Comparison of ENCODE assay signal across 22 cellular contexts in the genomic region with DNA sequence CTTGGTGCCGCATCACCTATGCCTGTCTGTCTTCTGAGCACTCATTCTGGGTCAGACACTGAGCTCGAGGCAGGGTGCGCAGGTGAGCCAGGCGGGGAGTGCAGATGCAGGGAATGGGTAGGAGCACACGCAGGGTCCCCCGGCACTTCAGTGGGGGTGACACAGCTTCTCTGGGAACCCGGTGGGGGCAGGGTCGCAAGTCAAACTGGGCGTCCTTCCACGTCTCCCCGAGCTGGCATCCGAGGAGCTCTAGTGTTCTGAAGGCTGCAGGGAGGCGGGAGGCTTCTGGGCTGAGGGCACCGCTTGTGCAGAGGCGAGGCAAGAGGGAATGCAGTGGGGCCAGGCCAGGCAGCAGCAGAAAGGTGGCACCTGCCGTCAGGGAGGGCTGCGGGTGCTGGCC.
DNase-seq lines count a peak whose midpoint lies in the region; ATAC-seq and TF ChIP-seq lines count a peak whose summit lies in the region.
"Had no signal": no experiment of that assay in that cellular context is flagged by ENCODE, and none has a peak within 500 bp of the region (broad histone marks: within the 10 kb centered on the region; RNA-seq: fewer than 3 reads in every experiment).

No MANE protein-coding gene starts in this region.

- peak overlapping the region; percentile 72 to 91 for H3K27ac Mint-ChIP-seq in activated naive CD4-positive, alpha-beta T cell treated with anti-CD3 and anti-CD28 coated beads, Interleukin-2, amount 50 U/mL, for 72 hours
- no peak overlapping the region for H3K27ac Mint-ChIP-seq in chondrocyte (ENCODE audit: unreplicated experiment)
- peak overlapping the region in 1 of 2 donors; percentile 77 for H3K27ac Mint-ChIP-seq in natural killer cell treated with Interleukin-12 subunit alpha and Interleukin-12 subunit beta and Interleukin-15 and Interleukin-18, amount 100 ng/mL, for 72 hours

- peaks cover 20% of the 10 kb centered on the region for H3K4me1 Mint-ChIP-seq in chondrocyte (ENCODE audit: low read depth)
- H3K4me1 Mint-ChIP-seq in natural killer cell treated with Interleukin-12 subunit alpha and Interleukin-12 subunit beta and Interleukin-15 and Interleukin-18, amount 100 ng/mL, for 72 hours (ENCODE audit: low read depth in 2 of 2): peaks cover 23 to 34% of the 10 kb centered on the region in 2 donors

- no peaks in the 10 kb centered on the region for H3K9me3 Mint-ChIP-seq in activated naive CD4-positive, alpha-beta T cell treated with anti-CD3 and anti-CD28 coated beads, Interleukin-2, amount 50 U/mL, for 72 hours
- H3K9me3 Mint-ChIP-seq in chondrocyte (ENCODE audit: low read depth): no peaks in the 10 kb centered on the region
- no peaks in the 10 kb centered on the region for H3K9me3 Mint-ChIP-seq in natural killer cell treated with Interleukin-12 subunit alpha and Interleukin-12 subunit beta and Interleukin-15 and Interleukin-18, amount 100 ng/mL, for 72 hours

- DNase-seq in activated naive CD4-positive, alpha-beta T cell treated with anti-CD3 and anti-CD28 coated beads, Interleukin-2, amount 50 U/mL, for 72 hours (ENCODE audit: low spot score in 2 of 2): no peak
- no peak for DNase-seq in activated naive CD4-positive, alpha-beta T cell treated with anti-CD3 and anti-CD28 coated beads, Interleukin-2, amount 50 U/mL, for 16 hours
- DNase-seq in chondrocyte (ENCODE audit: low spot score) (peak; percentile 83), NCI-H2029 treated with DMSO at 0.1 percent for 48 hours (lab: John Stamatoyannopoulos, UW) (no peak), BE2C (no peak), mesenteric fat pad (ENCODE audit: low spot score) (no peak)
- DNase-seq in natural killer cell treated with Interleukin-12 subunit alpha and Interleukin-12 subunit beta and Interleukin-15 and Interleukin-18, amount 100 ng/mL, for 72 hours (ENCODE audit: low spot score): peak; percentile 26
- DNase-seq: activated CD4-positive, alpha-beta T cell treated with anti-CD3 and anti-CD28 coated beads, Interleukin-2, amount 50 U/mL, for 1 hour; activated CD8-positive, alpha-beta memory T cell treated with anti-CD3 and anti-CD28 coated beads, Interleukin-2, amount 50 U/mL, for 48 hours; dermis blood vessel endothelial cell; glutamatergic neuron; HCEC 1CT; kidney; NCI-H1105; NCI-H2029; NCI-H2227 treated with DMSO at 0.1 percent for 48 hours; NCI-H748 treated with DMSO at 0.1 percent for 48 hours; RPMI8226 had no signal

- H3K27me3 ChIP-seq in BE2C: no peaks in the 10 kb centered on the region
- H3K27me3 ChIP-seq: BLaER1 treated with 17β-estradiol and CSF1 and Interleukin-3, amounts not matched to agents 10 nM and 100 nM; neutrophil; suprapubic skin had no signal

- no peaks in the 10 kb centered on the region for H3K27me3 Mint-ChIP-seq in chondrocyte (ENCODE audit: low read depth)
- no peaks in the 10 kb centered on the region for H3K27me3 Mint-ChIP-seq in natural killer cell treated with Interleukin-12 subunit alpha and Interleukin-12 subunit beta and Interleukin-15 and Interleukin-18, amount 100 ng/mL, for 72 hours

- ATAC-seq in activated naive CD4-positive, alpha-beta T cell treated with anti-CD3 and anti-CD28 coated beads, Interleukin-2, amount 50 U/mL, for 72 hours: no peak
- ATAC-seq in natural killer cell treated with Interleukin-12 subunit alpha and Interleukin-12 subunit beta and Interleukin-15 and Interleukin-18, amount 100 ng/mL, for 72 hours: no peak

- no peaks in the 10 kb centered on the region for H3K4me1 ChIP-seq in BE2C
- H3K4me1 ChIP-seq: suprapubic skin had no signal

- H3K9me3 ChIP-seq in BE2C: no peaks in the 10 kb centered on the region
- H3K9me3 ChIP-seq: BLaER1 treated with 17β-estradiol and CSF1 and Interleukin-3, amounts not matched to agents 10 nM and 100 nM; neutrophil; suprapubic skin had no signal

- H3K36me3 Mint-ChIP-seq in activated naive CD4-positive, alpha-beta T cell treated with anti-CD3 and anti-CD28 coated beads, Interleukin-2, amount 50 U/mL, for 72 hours: peaks cover 0 to 5% of the 10 kb centered on the region in 2 donors
- H3K36me3 Mint-ChIP-seq in chondrocyte (ENCODE audit: low read depth): peaks cover 34% of the 10 kb centered on the region
- peaks cover 10% of the 10 kb centered on the region for H3K36me3 Mint-ChIP-seq in natural killer cell treated with Interleukin-12 subunit alpha and Interleukin-12 subunit beta and Interleukin-15 and Interleukin-18, amount 100 ng/mL, for 72 hours

- H3K4me3 ChIP-seq in BE2C (ENCODE audit: low read depth, low read length): no peak overlapping the region
- H3K4me3 ChIP-seq: BLaER1 treated with 17β-estradiol and CSF1 and Interleukin-3, amounts not matched to agents 10 nM and 100 nM; skin epidermis; suprapubic skin had no signal

- no peak overlapping the region for H3K4me3 Mint-ChIP-seq in chondrocyte (ENCODE audit: unreplicated experiment)
- no peak overlapping the region for H3K4me3 Mint-ChIP-seq in natural killer cell treated with Interleukin-12 subunit alpha and Interleukin-12 subunit beta and Interleukin-15 and Interleukin-18, amount 100 ng/mL, for 72 hours

- TF ChIP-seq CTCF in chondrocyte (IDR thresholded peaks at IDR 0.05) (no peak), BE2C (IDR thresholded peaks at IDR 0.05; ENCODE audit: low read depth, low read length) (no peak)

- H3K36me3 ChIP-seq in BE2C: peaks cover 7% of the 10 kb centered on the region

Comparison
In these comparisons a context has a peak if more than half of its experiments do, and no peak if none do; other contexts are left out.
1. DNase-seq: peak in chondrocyte (single experiment) and natural killer cell treated with Interleukin-12 subunit alpha and Interleukin-12 subunit beta and Interleukin-15 and Interleukin-18, amount 100 ng/mL, for 72 hours (single experiment); none in activated naive CD4-positive, alpha-beta T cell treated with anti-CD3 and anti-CD28 coated beads, Interleukin-2, amount 50 U/mL, for 72 hours (0 of 2), activated naive CD4-positive, alpha-beta T cell treated with anti-CD3 and anti-CD28 coated beads, Interleukin-2, amount 50 U/mL, for 16 hours (single experiment), NCI-H2029 treated with DMSO at 0.1 percent for 48 hours (single experiment), BE2C (single experiment) and mesenteric fat pad (single experiment).